17 cellular contexts compared by ENCODE assay signal in the genomic region with DNA sequence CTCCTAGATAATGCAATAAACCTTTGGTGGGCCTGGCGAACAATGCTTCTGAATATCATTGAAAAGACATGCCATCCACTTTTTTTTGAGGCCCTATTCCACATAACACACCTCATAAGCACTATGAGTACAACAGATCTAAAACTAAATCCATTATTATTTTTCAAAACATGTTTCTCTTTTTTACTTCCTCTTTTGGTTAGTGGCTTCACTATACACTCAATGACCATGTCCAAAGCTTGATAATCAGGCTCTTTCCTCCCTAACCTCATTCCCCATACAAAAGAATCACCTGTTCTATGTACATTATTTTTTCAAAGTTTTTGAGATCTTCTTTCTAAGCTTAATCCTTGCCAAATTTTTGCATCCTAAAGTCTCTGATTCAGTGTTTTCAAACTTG.
"Had no signal": no experiment of that assay in that cellular context is flagged by ENCODE, and none has a peak within 500 bp of the region (broad histone marks: within the 10 kb centered on the region; RNA-seq: fewer than 3 reads in every experiment).

No MANE protein-coding gene starts in this region.

- DNase-seq: activated gamma-delta T cell treated with Interleukin-2 at 50 U/mL for 16 hours; activated T-cell treated with anti-CD3 and anti-CD28 coated beads, Interleukin-2, amount 50 U/mL, for 1 hour; anterior cingulate cortex; dermis blood vessel endothelial cell; effector CD8-positive, alpha-beta T cell; foreskin keratinocyte; kidney; lower lobe of right lung; naive thymus-derived CD4-positive, alpha-beta T cell; retina; spleen; stimulated activated CD4-positive, alpha-beta T cell treated with anti-CD3 and anti-CD28 coated beads, Interleukin-4, amount 100 ng/mL, for 1 hour; stimulated activated naive CD4-positive, alpha-beta T cell; testis; trophoblast cell; uterus had no signal

- ATAC-seq: foreskin keratinocyte; lower lobe of right lung; naive thymus-derived CD4-positive, alpha-beta T cell; WTC11 had no signal
